Comparison of ENCODE assay signal across 1 cellular context in the genomic region with DNA sequence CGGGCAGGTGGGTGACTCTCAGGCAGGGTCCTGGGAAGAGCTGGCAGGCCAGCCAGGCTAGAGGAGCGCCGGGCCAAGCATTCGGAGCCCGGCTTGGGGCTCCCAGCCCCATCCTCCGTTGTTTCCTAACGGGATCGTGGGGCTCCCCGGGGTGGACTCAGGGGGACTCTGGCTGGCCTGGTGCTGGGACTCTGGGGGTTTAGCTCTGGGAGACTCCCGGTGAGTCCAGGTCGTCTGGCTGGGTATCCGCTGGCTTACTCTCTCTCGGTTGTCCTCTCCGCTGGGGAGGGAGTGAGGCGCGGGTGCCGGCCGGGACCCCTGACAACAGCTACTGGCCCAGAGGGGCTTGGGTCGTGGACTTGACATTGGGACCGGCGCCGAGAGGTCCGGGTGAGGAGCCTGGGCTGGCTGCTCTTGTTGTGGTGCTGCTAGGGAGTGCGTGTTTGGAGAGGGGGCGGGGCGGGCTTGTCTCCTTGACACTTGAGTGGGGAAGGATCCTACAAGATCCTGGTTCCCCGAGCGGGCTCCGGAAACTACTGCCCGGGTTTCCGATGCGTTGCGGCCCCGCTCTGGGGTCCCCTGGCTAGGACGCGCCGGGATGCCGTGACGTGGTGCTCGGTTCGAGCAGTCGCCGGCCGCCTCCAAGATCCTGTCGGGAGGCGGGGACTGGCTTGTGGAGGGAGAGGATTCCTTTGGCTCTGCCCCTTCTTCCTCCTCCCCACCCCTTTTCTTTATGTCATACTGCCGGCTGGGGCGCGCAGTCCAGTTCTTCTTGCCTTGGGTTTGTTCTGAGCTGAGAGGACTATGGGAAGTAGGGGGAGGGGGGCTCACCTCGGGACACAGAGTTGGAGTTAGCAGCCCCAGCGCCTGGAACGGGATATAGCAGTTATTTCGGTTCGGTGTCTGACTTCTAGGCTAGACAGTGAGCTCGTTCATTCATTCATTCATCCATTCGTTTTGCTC.
A peak's percentile ranks its signal among the peaks of the same experiment; 100 is the strongest.
TF ChIP-seq lines count a peak whose summit lies in the region.

No MANE protein-coding gene starts in this region.

TF ChIP-seq in HEK293, 187 proteins besides CTCF, POLR2A, EP300 and RAD21 (continued from another document):
- TF ChIP-seq HOXD13 (CRISPR knock-in tag; IDR thresholded peaks at IDR 0.05; ENCODE audit: borderline replicate concordance) (no peak), ZNF416 (tag by site-specific recombination; IDR thresholded peaks at IDR 0.05) (no peak), GLIS1 (tag by site-specific recombination; IDR thresholded peaks at IDR 0.05) (no peak), ZNF560 (tag by site-specific recombination; IDR thresholded peaks at IDR 0.05; ENCODE audit: borderline replicate concordance) (no peak), ZNF558 (tag by site-specific recombination; IDR thresholded peaks at IDR 0.05) (no peak), IKZF3 (tag by site-specific recombination; IDR thresholded peaks at IDR 0.05) (peak; percentile 83), KLF16 (tag by site-specific recombination; IDR thresholded peaks at IDR 0.05) (no peak), ZNF138 (tag by site-specific recombination; IDR thresholded peaks at IDR 0.05; ENCODE audit: borderline replicate concordance) (no peak), ZNF664 (tag by site-specific recombination; IDR thresholded peaks at IDR 0.05) (no peak), ZNF555 (tag by site-specific recombination; conservative IDR thresholded peaks at IDR 0.05) (no peak), SP2 (tag by site-specific recombination; IDR thresholded peaks at IDR 0.05) (peak; percentile 84), GLIS2 (tag by site-specific recombination; IDR thresholded peaks at IDR 0.05) (peak; percentile 35; the same call in 1 of the 2 replicates), ZNF239 (tag by site-specific recombination; IDR thresholded peaks at IDR 0.05) (no peak), TRIM28 (IDR thresholded peaks at IDR 0.05; ENCODE audit: borderline replicate concordance, low read length) (no peak), KLF9 (tag by site-specific recombination; IDR thresholded peaks at IDR 0.05; ENCODE audit: low read depth) (peak; percentile 77), SP7 (tag by site-specific recombination; IDR thresholded peaks at IDR 0.05) (no peak), SETDB1 (IDR thresholded peaks at IDR 0.05; ENCODE audit: insufficient read length, low read length) (no peak), SCRT2 (tag by site-specific recombination; IDR thresholded peaks at IDR 0.05) (no peak), ZNF830 (tag by site-specific recombination; IDR thresholded peaks at IDR 0.05; ENCODE audit: low read depth) (no peak), ZNF510 (tag by site-specific recombination; IDR thresholded peaks at IDR 0.05; ENCODE audit: insufficient replicate concordance) (no peak), ZNF677 (tag by site-specific recombination; IDR thresholded peaks at IDR 0.05) (no peak), ZNF76 (tag by site-specific recombination; IDR thresholded peaks at IDR 0.05; ENCODE audit: borderline replicate concordance, low read depth) (peak; percentile 53; the same call in 1 of the 2 replicates), ZBTB20 (tag by site-specific recombination; IDR thresholded peaks at IDR 0.05) (peak; percentile 87; the same call in 1 of the 2 replicates), ZNF629 (tag by site-specific recombination; IDR thresholded peaks at IDR 0.05) (peak; percentile 86), ZNF16 (tag by site-specific recombination; IDR thresholded peaks at IDR 0.05; ENCODE audit: low read depth) (no peak), ZFP37 (tag by site-specific recombination; IDR thresholded peaks at IDR 0.05) (0 out of 2 replicates have a peak, but pooled peaks have one; percentile 6), PRDM1 (tag by site-specific recombination; IDR thresholded peaks at IDR 0.05) (no peak), SALL2 (tag by site-specific recombination; IDR thresholded peaks at IDR 0.05; ENCODE audit: borderline replicate concordance) (no peak), ZNF366 (tag by site-specific recombination; conservative IDR thresholded peaks at IDR 0.05) (0 out of 2 replicates have a peak, but pooled peaks have one; percentile 26), ZNF747 (tag by site-specific recombination; IDR thresholded peaks at IDR 0.05) (no peak), ZNF660 (tag by site-specific recombination; IDR thresholded peaks at IDR 0.05) (0 out of 2 replicates have a peak, but pooled peaks have one; percentile 56), ZNF596 (tag by site-specific recombination; IDR thresholded peaks at IDR 0.05) (no peak), ZBTB48 (tag by site-specific recombination; IDR thresholded peaks at IDR 0.05) (no peak), ZBTB21 (tag by site-specific recombination; IDR thresholded peaks at IDR 0.05) (peak; percentile 71), ZBTB17 (tag by site-specific recombination; IDR thresholded peaks at IDR 0.05) (peak; percentile 78), ZNF266 (tag by site-specific recombination; IDR thresholded peaks at IDR 0.05; ENCODE audit: low read depth) (no peak), MYNN (tag by site-specific recombination; IDR thresholded peaks at IDR 0.05; ENCODE audit: borderline replicate concordance) (no peak)
- TF ChIP-seq, protein P1, sequence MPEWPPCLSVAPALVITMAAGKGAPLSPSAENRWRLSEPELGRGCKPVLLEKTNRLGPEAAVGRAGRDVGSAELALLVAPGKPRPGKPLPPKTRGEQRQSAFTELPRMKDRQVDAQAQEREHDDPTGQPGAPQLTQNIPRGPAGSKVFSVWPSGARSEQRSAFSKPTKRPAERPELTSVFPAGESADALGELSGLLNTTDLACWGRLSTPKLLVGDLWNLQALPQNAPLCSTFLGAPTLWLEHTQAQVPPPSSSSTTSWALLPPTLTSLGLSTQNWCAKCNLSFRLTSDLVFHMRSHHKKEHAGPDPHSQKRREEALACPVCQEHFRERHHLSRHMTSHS (tag by site-specific recombination; IDR thresholded peaks at IDR 0.05): no peak
- TF ChIP-seq, protein P2, sequence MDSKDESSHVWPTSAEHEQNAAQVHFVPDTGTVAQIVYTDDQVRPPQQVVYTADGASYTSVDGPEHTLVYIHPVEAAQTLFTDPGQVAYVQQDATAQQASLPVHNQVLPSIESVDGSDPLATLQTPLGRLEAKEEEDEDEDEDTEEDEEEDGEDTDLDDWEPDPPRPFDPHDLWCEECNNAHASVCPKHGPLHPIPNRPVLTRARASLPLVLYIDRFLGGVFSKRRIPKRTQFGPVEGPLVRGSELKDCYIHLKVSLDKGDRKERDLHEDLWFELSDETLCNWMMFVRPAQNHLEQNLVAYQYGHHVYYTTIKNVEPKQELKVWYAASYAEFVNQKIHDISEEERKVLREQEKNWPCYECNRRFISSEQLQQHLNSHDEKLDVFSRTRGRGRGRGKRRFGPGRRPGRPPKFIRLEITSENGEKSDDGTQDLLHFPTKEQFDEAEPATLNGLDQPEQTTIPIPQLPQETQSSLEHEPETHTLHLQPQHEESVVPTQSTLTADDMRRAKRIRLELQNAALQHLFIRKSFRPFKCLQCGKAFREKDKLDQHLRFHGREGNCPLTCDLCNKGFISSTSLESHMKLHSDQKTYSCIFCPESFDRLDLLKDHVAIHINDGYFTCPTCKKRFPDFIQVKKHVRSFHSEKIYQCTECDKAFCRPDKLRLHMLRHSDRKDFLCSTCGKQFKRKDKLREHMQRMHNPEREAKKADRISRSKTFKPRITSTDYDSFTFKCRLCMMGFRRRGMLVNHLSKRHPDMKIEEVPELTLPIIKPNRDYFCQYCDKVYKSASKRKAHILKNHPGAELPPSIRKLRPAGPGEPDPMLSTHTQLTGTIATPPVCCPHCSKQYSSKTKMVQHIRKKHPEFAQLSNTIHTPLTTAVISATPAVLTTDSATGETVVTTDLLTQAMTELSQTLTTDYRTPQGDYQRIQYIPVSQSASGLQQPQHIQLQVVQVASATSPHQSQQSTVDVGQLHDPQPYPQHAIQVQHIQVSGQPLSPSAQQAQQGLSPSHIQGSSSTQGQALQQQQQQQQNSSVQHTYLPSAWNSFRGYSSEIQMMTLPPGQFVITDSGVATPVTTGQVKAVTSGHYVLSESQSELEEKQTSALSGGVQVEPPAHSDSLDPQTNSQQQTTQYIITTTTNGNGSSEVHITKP (tag by site-specific recombination; IDR thresholded peaks at IDR 0.05): peak; percentile 88
- TF ChIP-seq, protein P3, sequence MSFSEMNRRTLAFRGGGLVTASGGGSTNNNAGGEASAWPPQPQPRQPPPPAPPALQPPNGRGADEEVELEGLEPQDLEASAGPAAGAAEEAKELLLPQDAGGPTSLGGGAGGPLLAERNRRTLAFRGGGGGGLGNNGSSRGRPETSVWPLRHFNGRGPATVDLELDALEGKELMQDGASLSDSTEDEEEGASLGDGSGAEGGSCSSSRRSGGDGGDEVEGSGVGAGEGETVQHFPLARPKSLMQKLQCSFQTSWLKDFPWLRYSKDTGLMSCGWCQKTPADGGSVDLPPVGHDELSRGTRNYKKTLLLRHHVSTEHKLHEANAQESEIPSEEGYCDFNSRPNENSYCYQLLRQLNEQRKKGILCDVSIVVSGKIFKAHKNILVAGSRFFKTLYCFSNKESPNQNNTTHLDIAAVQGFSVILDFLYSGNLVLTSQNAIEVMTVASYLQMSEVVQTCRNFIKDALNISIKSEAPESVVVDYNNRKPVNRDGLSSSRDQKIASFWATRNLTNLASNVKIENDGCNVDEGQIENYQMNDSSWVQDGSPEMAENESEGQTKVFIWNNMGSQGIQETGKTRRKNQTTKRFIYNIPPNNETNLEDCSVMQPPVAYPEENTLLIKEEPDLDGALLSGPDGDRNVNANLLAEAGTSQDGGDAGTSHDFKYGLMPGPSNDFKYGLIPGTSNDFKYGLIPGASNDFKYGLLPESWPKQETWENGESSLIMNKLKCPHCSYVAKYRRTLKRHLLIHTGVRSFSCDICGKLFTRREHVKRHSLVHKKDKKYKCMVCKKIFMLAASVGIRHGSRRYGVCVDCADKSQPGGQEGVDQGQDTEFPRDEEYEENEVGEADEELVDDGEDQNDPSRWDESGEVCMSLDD (tag by site-specific recombination; IDR thresholded peaks at IDR 0.05): 0 out of 2 replicates have a peak, but pooled peaks have one; percentile 35
- TF ChIP-seq, protein P4, sequence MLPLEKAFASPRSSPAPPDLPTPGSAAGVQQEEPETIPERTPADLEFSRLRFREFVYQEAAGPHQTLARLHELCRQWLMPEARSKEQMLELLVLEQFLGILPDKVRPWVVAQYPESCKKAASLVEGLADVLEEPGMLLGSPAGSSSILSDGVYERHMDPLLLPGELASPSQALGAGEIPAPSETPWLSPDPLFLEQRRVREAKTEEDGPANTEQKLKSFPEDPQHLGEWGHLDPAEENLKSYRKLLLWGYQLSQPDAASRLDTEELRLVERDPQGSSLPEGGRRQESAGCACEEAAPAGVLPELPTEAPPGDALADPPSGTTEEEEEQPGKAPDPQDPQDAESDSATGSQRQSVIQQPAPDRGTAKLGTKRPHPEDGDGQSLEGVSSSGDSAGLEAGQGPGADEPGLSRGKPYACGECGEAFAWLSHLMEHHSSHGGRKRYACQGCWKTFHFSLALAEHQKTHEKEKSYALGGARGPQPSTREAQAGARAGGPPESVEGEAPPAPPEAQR (tag by site-specific recombination; IDR thresholded peaks at IDR 0.05): no peak
- TF ChIP-seq, protein P5, sequence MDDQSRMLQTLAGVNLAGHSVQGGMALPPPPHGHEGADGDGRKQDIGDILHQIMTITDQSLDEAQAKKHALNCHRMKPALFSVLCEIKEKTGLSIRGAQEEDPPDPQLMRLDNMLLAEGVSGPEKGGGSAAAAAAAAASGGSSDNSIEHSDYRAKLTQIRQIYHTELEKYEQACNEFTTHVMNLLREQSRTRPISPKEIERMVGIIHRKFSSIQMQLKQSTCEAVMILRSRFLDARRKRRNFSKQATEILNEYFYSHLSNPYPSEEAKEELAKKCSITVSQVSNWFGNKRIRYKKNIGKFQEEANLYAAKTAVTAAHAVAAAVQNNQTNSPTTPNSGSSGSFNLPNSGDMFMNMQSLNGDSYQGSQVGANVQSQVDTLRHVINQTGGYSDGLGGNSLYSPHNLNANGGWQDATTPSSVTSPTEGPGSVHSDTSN (CRISPR knock-in tag; IDR thresholded peaks at IDR 0.05): no peak
